ENCODE assay signal across 1 cellular context in the genomic region with DNA sequence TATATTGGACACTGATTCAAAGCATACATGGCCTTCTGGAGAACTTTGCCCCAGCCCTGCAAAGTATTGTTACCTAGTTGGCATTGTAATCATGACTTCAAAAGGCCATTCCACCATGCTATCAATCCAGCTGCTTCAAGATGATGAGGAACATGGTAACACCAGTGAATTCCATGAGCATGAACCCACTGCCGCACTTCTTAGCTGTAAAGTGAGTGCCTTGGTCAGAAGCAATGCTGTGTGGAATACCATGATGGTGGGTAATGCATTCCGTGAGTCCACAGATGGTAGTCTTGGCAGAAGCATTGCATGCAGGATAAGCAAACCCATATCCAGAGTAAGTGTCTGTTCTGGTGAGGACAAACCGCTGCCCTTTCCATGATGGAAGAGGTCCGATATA. TPM values are rescaled to one million over a fixed set of nuclear protein-coding genes. Genes with fewer than 3 reads are reported as not detected.
"Had no signal": no experiment of that assay in that cellular context is flagged by ENCODE, and none has a peak within 500 bp of the region (broad histone marks: within the 10 kb centered on the region; RNA-seq: fewer than 3 reads in every experiment).

No MANE protein-coding gene starts in this region.

RNA-seq across cellular contexts. Expression of gene FIGNL2, which starts 50.5 kb away (rescaled TPM):
- total RNA-seq: foreskin keratinocyte had no signal
